ENCODE assay signal across 9 cellular contexts in genomic region chr12:1474059-1474537, GRCh38.
DNase-seq lines count a peak whose midpoint lies in the region; ATAC-seq lines count a peak whose summit lies in the region.
"Had no signal": no experiment of that assay in that cellular context is flagged by ENCODE, and none has a peak within 500 bp of the region (broad histone marks: within the 10 kb centered on the region; RNA-seq: fewer than 3 reads in every experiment).

No MANE protein-coding gene starts in this region.

- peak; percentile 48 for ATAC-seq in sciatic nerve
- ATAC-seq in GM21717 (IDR thresholded peaks at IDR 0.05; ENCODE audit: unreplicated experiment), result no peak
- no peak for ATAC-seq in HG03175 (IDR thresholded peaks at IDR 0.05; ENCODE audit: unreplicated experiment)

- intact Hi-C loops in sciatic nerve (cut with DNase I), result no loop called here

- DNase-seq in DMS53 (lab: John Stamatoyannopoulos, UW) (peak; percentile 52), DMS53 treated with DMSO at 0.1 percent for 48 hours (lab: John Stamatoyannopoulos, UW; ENCODE audit: unreplicated experiment) (no peak), NOMO-1 (lab: John Stamatoyannopoulos, UW; ENCODE audit: unreplicated experiment in 2 of 2) (peak; percentile 23 to 54), dermis blood vessel endothelial cell (peak; percentile 80), sciatic nerve (ENCODE audit: low spot score) (no peak), ureter (ENCODE audit: low spot score) (no peak)
- DNase-seq: psoas muscle had no signal

Comparison
In these comparisons a context has a peak if more than half of its experiments do, and no peak if none do; other contexts are left out.
1. DNase-seq: peak in DMS53 (single experiment), NOMO-1 (2 of 2) and dermis blood vessel endothelial cell (single experiment); none in DMS53 treated with DMSO at 0.1 percent for 48 hours (single experiment), sciatic nerve (single experiment) and ureter (single experiment).